In genomic region chr3:66150977-66151376, GRCh38 we compare ENCODE assay signal across 28 cellular contexts.
"Had no signal": no experiment of that assay in that cellular context is flagged by ENCODE, and none has a peak within 500 bp of the region (broad histone marks: within the 10 kb centered on the region; RNA-seq: fewer than 3 reads in every experiment).

No MANE protein-coding gene starts in this region.

- H3K27ac ChIP-seq: stomach, suprapubic skin, testis, thoracic aorta, thyroid gland, tibial artery, tibial nerve, transverse colon, upper lobe of left lung, upper lobe of right lung, uterus, vagina had no signal

- DNase-seq: stimulated activated CD4-positive, alpha-beta T cell treated with anti-CD3 and anti-CD28 coated beads, Interleukin-2, amount 100 ng/mL, for 48 hours; stimulated activated CD4-positive, alpha-beta T cell treated with anti-CD3 and anti-CD28 coated beads, Interleukin-4, amount 100 ng/mL, for 1 hour; stimulated activated CD4-positive, alpha-beta T cell treated with anti-CD3 and anti-CD28 coated beads, Interleukin-4, amount 100 ng/mL, for 24 hours; stimulated activated CD4-positive, alpha-beta T cell treated with anti-CD3 and anti-CD28 coated beads, Interleukin-4, amount 100 ng/mL, for 4 hours; stimulated activated CD8-positive, alpha-beta memory T cell treated with anti-CD3 and anti-CD28 coated beads, Interleukin-4, amount 100 ng/mL, for 48 hours; stimulated activated naive B cell treated with anti-CD40 and anti-IgM and Interleukin-4, amounts not matched to agents 10 μg/mL and 1 μg/mL and 100 μg/mL, for 72 hours; stimulated activated naive CD4-positive, alpha-beta T cell; stimulated activated naive CD4-positive, alpha-beta T cell treated with Interleukin-2 at 50 U/mL for 16 hours; stimulated activated naive CD8-positive, alpha-beta T cell treated with anti-CD3 and anti-CD28 coated beads, Interleukin-15, amount 100 ng/mL, for 72 hours; stimulated activated naive CD8-positive, alpha-beta T cell treated with anti-CD3 and anti-CD28 coated beads, Interleukin-15, Interleukin-2, amounts not matched to agents 100 U/mL and 50 U/mL, for 24 hours; stomach; substantia nigra; testis; thyroid gland; tibial artery; transverse colon; trophoblast cell; upper lobe of left lung; upper lobe of right lung; uterus had no signal

- H3K27me3 ChIP-seq: stomach, suprapubic skin, testis, thyroid gland, tibial artery, tibial nerve, transverse colon, upper lobe of left lung, upper lobe of right lung, uterus, vagina had no signal

- H3K9me3 Mint-ChIP-seq: stimulated activated effector memory CD8-positive, alpha-beta T cell treated with anti-CD3 and anti-CD28 coated beads, Interleukin-12 subunit alpha, Interleukin-12 subunit beta, amount 100 ng/mL, for 72 hours; stimulated activated memory B cell treated with anti-CD40 and anti-IgM and Interleukin-4, amounts not matched to agents 10 μg/mL and 1 μg/mL and 100 μg/mL, for 72 hours; stimulated activated naive B cell treated with anti-CD40 and anti-IgM and Interleukin-4, amounts not matched to agents 10 μg/mL and 1 μg/mL and 100 μg/mL, for 72 hours; stimulated activated naive CD8-positive, alpha-beta T cell treated with anti-CD3 and anti-CD28 coated beads, Interleukin-15, amount 100 ng/mL, for 72 hours; stimulated activated naive CD8-positive, alpha-beta T cell treated with anti-CD3 and anti-CD28 coated beads, Interleukin-15, Interleukin-2, amounts not matched to agents 100 ng/mL and 50 ng/mL, for 24 hours; type B pancreatic cell had no signal

- H3K4me1 Mint-ChIP-seq: stimulated activated effector memory CD8-positive, alpha-beta T cell treated with anti-CD3 and anti-CD28 coated beads, Interleukin-12 subunit alpha, Interleukin-12 subunit beta, amount 100 ng/mL, for 72 hours; stimulated activated memory B cell treated with anti-CD40 and anti-IgM and Interleukin-4, amounts not matched to agents 10 μg/mL and 1 μg/mL and 100 μg/mL, for 72 hours; stimulated activated naive B cell treated with anti-CD40 and anti-IgM and Interleukin-4, amounts not matched to agents 10 μg/mL and 1 μg/mL and 100 μg/mL, for 72 hours; stimulated activated naive CD8-positive, alpha-beta T cell treated with anti-CD3 and anti-CD28 coated beads, Interleukin-15, amount 100 ng/mL, for 72 hours had no signal

- H3K27ac Mint-ChIP-seq: stimulated activated effector memory CD8-positive, alpha-beta T cell treated with anti-CD3 and anti-CD28 coated beads, Interleukin-12 subunit alpha, Interleukin-12 subunit beta, amount 100 ng/mL, for 72 hours; stimulated activated memory B cell treated with anti-CD40 and anti-IgM and Interleukin-4, amounts not matched to agents 10 μg/mL and 1 μg/mL and 100 μg/mL, for 72 hours; stimulated activated naive B cell treated with anti-CD40 and anti-IgM and Interleukin-4, amounts not matched to agents 10 μg/mL and 1 μg/mL and 100 μg/mL, for 72 hours; stimulated activated naive CD8-positive, alpha-beta T cell treated with anti-CD3 and anti-CD28 coated beads, Interleukin-15, amount 100 ng/mL, for 72 hours; stimulated activated naive CD8-positive, alpha-beta T cell treated with anti-CD3 and anti-CD28 coated beads, Interleukin-15, Interleukin-2, amounts not matched to agents 100 ng/mL and 50 ng/mL, for 24 hours; type B pancreatic cell had no signal

- H3K27me3 Mint-ChIP-seq: stimulated activated memory B cell treated with anti-CD40 and anti-IgM and Interleukin-4, amounts not matched to agents 10 μg/mL and 1 μg/mL and 100 μg/mL, for 72 hours; stimulated activated naive B cell treated with anti-CD40 and anti-IgM and Interleukin-4, amounts not matched to agents 10 μg/mL and 1 μg/mL and 100 μg/mL, for 72 hours; stimulated activated naive CD8-positive, alpha-beta T cell treated with anti-CD3 and anti-CD28 coated beads, Interleukin-15, amount 100 ng/mL, for 72 hours had no signal

- H3K4me1 ChIP-seq: suprapubic skin, testis, tibial nerve, transverse colon, upper lobe of right lung, uterus had no signal

- H3K4me3 Mint-ChIP-seq: stimulated activated effector memory CD8-positive, alpha-beta T cell treated with anti-CD3 and anti-CD28 coated beads, Interleukin-12 subunit alpha, Interleukin-12 subunit beta, amount 100 ng/mL, for 72 hours; stimulated activated memory B cell treated with anti-CD40 and anti-IgM and Interleukin-4, amounts not matched to agents 10 μg/mL and 1 μg/mL and 100 μg/mL, for 72 hours; stimulated activated naive B cell treated with anti-CD40 and anti-IgM and Interleukin-4, amounts not matched to agents 10 μg/mL and 1 μg/mL and 100 μg/mL, for 72 hours; stimulated activated naive CD8-positive, alpha-beta T cell treated with anti-CD3 and anti-CD28 coated beads, Interleukin-15, amount 100 ng/mL, for 72 hours; stimulated activated naive CD8-positive, alpha-beta T cell treated with anti-CD3 and anti-CD28 coated beads, Interleukin-15, Interleukin-2, amounts not matched to agents 100 ng/mL and 50 ng/mL, for 24 hours; type B pancreatic cell had no signal

- H3K36me3 Mint-ChIP-seq: stimulated activated effector memory CD8-positive, alpha-beta T cell treated with anti-CD3 and anti-CD28 coated beads, Interleukin-12 subunit alpha, Interleukin-12 subunit beta, amount 100 ng/mL, for 72 hours; stimulated activated memory B cell treated with anti-CD40 and anti-IgM and Interleukin-4, amounts not matched to agents 10 μg/mL and 1 μg/mL and 100 μg/mL, for 72 hours; stimulated activated naive B cell treated with anti-CD40 and anti-IgM and Interleukin-4, amounts not matched to agents 10 μg/mL and 1 μg/mL and 100 μg/mL, for 72 hours; type B pancreatic cell had no signal

- H3K9me3 ChIP-seq: stomach, suprapubic skin, testis, thoracic aorta, thyroid gland, tibial artery, tibial nerve, transverse colon, upper lobe of left lung, upper lobe of right lung, uterus, vagina had no signal

- ATAC-seq: stimulated activated memory B cell treated with anti-CD40 and anti-IgM and Interleukin-4, amounts not matched to agents 10 μg/mL and 1 μg/mL and 100 μg/mL, for 72 hours; stimulated activated naive B cell treated with anti-CD40 and anti-IgM and Interleukin-4, amounts not matched to agents 10 μg/mL and 1 μg/mL and 100 μg/mL, for 72 hours; stimulated activated naive CD8-positive, alpha-beta T cell treated with anti-CD3 and anti-CD28 coated beads, Interleukin-15, amount 100 ng/mL, for 72 hours; stimulated activated naive CD8-positive, alpha-beta T cell treated with anti-CD3 and anti-CD28 coated beads, Interleukin-15, Interleukin-2, amounts not matched to agents 100 U/mL and 50 U/mL, for 24 hours; upper lobe of right lung had no signal

- H3K36me3 ChIP-seq: stomach, suprapubic skin, thoracic aorta, thyroid gland, tibial artery, tibial nerve, transverse colon, upper lobe of left lung, upper lobe of right lung, uterus, vagina had no signal

- H3K4me3 ChIP-seq: stomach, suprapubic skin, testis, thoracic aorta, thyroid gland, tibial artery, tibial nerve, transverse colon, upper lobe of left lung, upper lobe of right lung, uterus, vagina had no signal
